In the genomic region with DNA sequence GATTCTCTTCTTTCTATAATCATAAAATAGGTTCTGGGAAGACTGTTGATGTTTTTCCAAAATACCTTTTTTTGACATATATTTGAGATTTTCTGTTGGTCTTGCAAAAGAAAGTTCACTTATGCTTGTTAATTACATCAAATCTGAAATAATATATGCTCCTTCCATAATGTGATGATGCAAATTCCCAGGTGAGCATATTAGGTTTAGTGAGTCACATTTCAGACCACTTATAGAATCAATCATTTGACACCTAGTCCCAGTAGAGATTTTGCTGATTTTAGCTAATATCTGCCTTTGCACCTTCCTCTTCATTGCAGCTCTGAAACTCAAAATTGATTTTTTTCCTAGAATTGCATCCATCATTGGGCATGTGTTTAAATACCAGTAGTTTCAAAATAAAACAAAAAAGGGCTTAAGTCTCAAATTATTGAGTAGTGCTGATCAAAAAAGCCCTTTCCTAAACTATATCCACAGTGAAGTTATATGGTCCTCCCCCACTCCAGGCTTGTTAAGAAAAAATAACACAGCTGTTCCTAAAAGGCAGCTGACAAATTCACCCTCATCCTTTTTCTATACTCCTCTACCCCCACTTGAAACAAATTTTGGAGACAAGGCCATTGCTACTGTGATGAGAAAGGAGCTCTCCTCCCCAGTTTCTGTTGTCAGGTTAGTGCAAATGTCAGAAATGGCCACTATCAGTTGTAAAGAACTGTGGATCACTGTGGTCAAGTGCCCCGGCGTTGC, we compare ENCODE assay signal across 19 cellular contexts. TPM values are rescaled to one million over a fixed set of nuclear protein-coding genes. Genes with fewer than 3 reads are reported as not detected.
A peak's percentile ranks its signal among the peaks of the same experiment; 100 is the strongest.
DNase-seq lines count a peak whose midpoint lies in the region; ATAC-seq and TF ChIP-seq lines count a peak whose summit lies in the region.
"Had no signal": no experiment of that assay in that cellular context is flagged by ENCODE, and none has a peak within 500 bp of the region (broad histone marks: within the 10 kb centered on the region; RNA-seq: fewer than 3 reads in every experiment).

No MANE protein-coding gene starts in this region.

- no peak for TF ChIP-seq EP300 in neural cell (conservative IDR thresholded peaks at IDR 0.05; ENCODE audit: poor library complexity, severe bottlenecking)

- no peak overlapping the region for H3K27ac ChIP-seq in neural cell (ENCODE audit: low read length)

- no peak overlapping the region for H2AFZ ChIP-seq in neural cell (ENCODE audit: low read depth, low read length)

- H3K4me2 ChIP-seq in neural cell (ENCODE audit: low read length): no peak overlapping the region

- H3K36me3 ChIP-seq in neural cell (ENCODE audit: insufficient read depth, low read length) (peaks cover 18% of the 10 kb centered on the region), mucosa of descending colon (ENCODE audit: low read depth) (no peaks in the 10 kb centered on the region)

- no peak for TF ChIP-seq RAD21 in neural cell (conservative IDR thresholded peaks at IDR 0.05)

- peaks cover 20% of the 10 kb centered on the region for H3K4me1 ChIP-seq in mucosa of descending colon (ENCODE audit: low read depth)
- H3K4me1 ChIP-seq: BE2C had no signal

- H3K9me3 Mint-ChIP-seq in activated naive CD8-positive, alpha-beta T cell (ENCODE audit: low read depth): no peaks in the 10 kb centered on the region
- no peaks in the 10 kb centered on the region for H3K9me3 Mint-ChIP-seq in activated naive CD8-positive, alpha-beta T cell treated with anti-CD3 and anti-CD28 coated beads, Interleukin-2, amount 50 U/mL, for 24 hours
- H3K9me3 Mint-ChIP-seq in activated T-helper 17 cell treated with anti-CD3 and anti-CD28 coated beads, Interleukin-2, amount 50 U/mL, for 72 hours: no peaks in the 10 kb centered on the region
- no peaks in the 10 kb centered on the region for H3K9me3 Mint-ChIP-seq in stimulated activated memory B cell treated with anti-CD40 and anti-IgM and Interleukin-4, amounts not matched to agents 10 μg/mL and 1 μg/mL and 100 μg/mL, for 72 hours
- H3K9me3 Mint-ChIP-seq: CD4-positive, CD25-positive, alpha-beta regulatory T cell had no signal

- no peak for ATAC-seq in activated naive CD8-positive, alpha-beta T cell treated with anti-CD3 and anti-CD28 coated beads, Interleukin-2, amount 50 U/mL, for 24 hours
- ATAC-seq in activated T-helper 17 cell treated with anti-CD3 and anti-CD28 coated beads, Interleukin-2, amount 50 U/mL, for 72 hours (replicated peaks): no peak
- no peak for ATAC-seq in stimulated activated memory B cell treated with anti-CD40 and anti-IgM and Interleukin-4, amounts not matched to agents 10 μg/mL and 1 μg/mL and 100 μg/mL, for 72 hours
- ATAC-seq in mucosa of descending colon: no peak
- ATAC-seq: Right ventricle myocardium inferior had no signal

- H3K4me3 ChIP-seq in neural cell (ENCODE audit: low read length): peak overlapping the region; percentile 3
- H3K4me3 ChIP-seq in mucosa of descending colon: no peak overlapping the region

- H3K4me3 Mint-ChIP-seq in activated naive CD8-positive, alpha-beta T cell: no peak overlapping the region
- H3K4me3 Mint-ChIP-seq in activated naive CD8-positive, alpha-beta T cell treated with anti-CD3 and anti-CD28 coated beads, Interleukin-2, amount 50 U/mL, for 24 hours: no peak overlapping the region
- no peak overlapping the region for H3K4me3 Mint-ChIP-seq in activated T-helper 17 cell treated with anti-CD3 and anti-CD28 coated beads, Interleukin-2, amount 50 U/mL, for 72 hours
- H3K4me3 Mint-ChIP-seq in stimulated activated memory B cell treated with anti-CD40 and anti-IgM and Interleukin-4, amounts not matched to agents 10 μg/mL and 1 μg/mL and 100 μg/mL, for 72 hours: no peak overlapping the region
- H3K4me3 Mint-ChIP-seq: CD4-positive, CD25-positive, alpha-beta regulatory T cell had no signal

- H3K4me1 Mint-ChIP-seq in activated naive CD8-positive, alpha-beta T cell (ENCODE audit: low read depth): peaks cover 45% of the 10 kb centered on the region
- H3K4me1 Mint-ChIP-seq in activated naive CD8-positive, alpha-beta T cell treated with anti-CD3 and anti-CD28 coated beads, Interleukin-2, amount 50 U/mL, for 24 hours: peaks cover 43% of the 10 kb centered on the region
- peaks cover 32% of the 10 kb centered on the region for H3K4me1 Mint-ChIP-seq in activated T-helper 17 cell treated with anti-CD3 and anti-CD28 coated beads, Interleukin-2, amount 50 U/mL, for 72 hours
- peaks cover 35% of the 10 kb centered on the region for H3K4me1 Mint-ChIP-seq in stimulated activated memory B cell treated with anti-CD40 and anti-IgM and Interleukin-4, amounts not matched to agents 10 μg/mL and 1 μg/mL and 100 μg/mL, for 72 hours

- H3K9me3 ChIP-seq in neural cell (ENCODE audit: low read length) (no peaks in the 10 kb centered on the region), mucosa of descending colon (no peaks in the 10 kb centered on the region)
- H3K9me3 ChIP-seq: BE2C had no signal

- intact Hi-C loops in mucosa of descending colon (cut with DNase I, micrococcal nuclease): no loop called here

- H3K27me3 Mint-ChIP-seq in activated naive CD8-positive, alpha-beta T cell: no peaks in the 10 kb centered on the region
- H3K27me3 Mint-ChIP-seq in activated naive CD8-positive, alpha-beta T cell treated with anti-CD3 and anti-CD28 coated beads, Interleukin-2, amount 50 U/mL, for 24 hours: no peaks in the 10 kb centered on the region
- no peaks in the 10 kb centered on the region for H3K27me3 Mint-ChIP-seq in activated T-helper 17 cell treated with anti-CD3 and anti-CD28 coated beads, Interleukin-2, amount 50 U/mL, for 72 hours
- H3K27me3 Mint-ChIP-seq in stimulated activated memory B cell treated with anti-CD40 and anti-IgM and Interleukin-4, amounts not matched to agents 10 μg/mL and 1 μg/mL and 100 μg/mL, for 72 hours: no peaks in the 10 kb centered on the region
- H3K27me3 Mint-ChIP-seq: CD4-positive, CD25-positive, alpha-beta regulatory T cell had no signal

- TF ChIP-seq CTCF in neural cell (IDR thresholded peaks at IDR 0.05; ENCODE audit: poor library complexity, severe bottlenecking): no peak
- no peak for TF ChIP-seq CTCF in mucosa of descending colon (IDR thresholded peaks at IDR 0.05)

- no peak for DNase-seq in activated naive CD8-positive, alpha-beta T cell treated with anti-CD3 and anti-CD28 coated beads, Interleukin-2, amount 50 U/mL, for 24 hours
- DNase-seq in mucosa of descending colon: no peak
- no peak for DNase-seq in activated CD4-positive, CD25-positive, alpha-beta regulatory T cell (lab: John Stamatoyannopoulos, UW)
- DNase-seq in NCI-H1436 (lab: John Stamatoyannopoulos, UW): no peak
- DNase-seq: BE2C; CD4-positive, CD25-positive, alpha-beta regulatory T cell; KBM-7; MV-4-11; NCI-H187; NCI-H2107; NCI-H510A; NCI-H748 treated with DMSO at 0.1 percent for 48 hours; NK-92 treated with Interleukin-12 subunit alpha and Interleukin-12 subunit beta, amount 100 ng/mL, for 24 hours had no signal

- H3K36me3 Mint-ChIP-seq in activated naive CD8-positive, alpha-beta T cell: peaks cover 14% of the 10 kb centered on the region
- H3K36me3 Mint-ChIP-seq in activated naive CD8-positive, alpha-beta T cell treated with anti-CD3 and anti-CD28 coated beads, Interleukin-2, amount 50 U/mL, for 24 hours (ENCODE audit: low read depth): peaks cover 44% of the 10 kb centered on the region
- peaks cover 93% of the 10 kb centered on the region for H3K36me3 Mint-ChIP-seq in activated T-helper 17 cell treated with anti-CD3 and anti-CD28 coated beads, Interleukin-2, amount 50 U/mL, for 72 hours (ENCODE audit: low read depth)
- peaks cover 84% of the 10 kb centered on the region for H3K36me3 Mint-ChIP-seq in stimulated activated memory B cell treated with anti-CD40 and anti-IgM and Interleukin-4, amounts not matched to agents 10 μg/mL and 1 μg/mL and 100 μg/mL, for 72 hours

- H3K9ac ChIP-seq in neural cell (ENCODE audit: low read length): no peak overlapping the region

- no peaks in the 10 kb centered on the region for H4K20me1 ChIP-seq in neural cell (ENCODE audit: insufficient read depth)

- no peaks in the 10 kb centered on the region for H3K9me2 ChIP-seq in neural cell (ENCODE audit: insufficient read depth, low read length)

- peak overlapping the region; percentile 9 for H3K27ac Mint-ChIP-seq in activated naive CD8-positive, alpha-beta T cell
- H3K27ac Mint-ChIP-seq in activated naive CD8-positive, alpha-beta T cell treated with anti-CD3 and anti-CD28 coated beads, Interleukin-2, amount 50 U/mL, for 24 hours: no peak overlapping the region
- H3K27ac Mint-ChIP-seq in activated T-helper 17 cell treated with anti-CD3 and anti-CD28 coated beads, Interleukin-2, amount 50 U/mL, for 72 hours: peak overlapping the region; percentile 22
- peak overlapping the region; percentile 21 for H3K27ac Mint-ChIP-seq in stimulated activated memory B cell treated with anti-CD40 and anti-IgM and Interleukin-4, amounts not matched to agents 10 μg/mL and 1 μg/mL and 100 μg/mL, for 72 hours

- H3F3A ChIP-seq in neural cell (ENCODE audit: insufficient read depth, low read length, poor library complexity, severe bottlenecking): no peaks in the 10 kb centered on the region

- H3K27me3 ChIP-seq in neural cell (ENCODE audit: insufficient read depth, low read depth, low read length): no peaks in the 10 kb centered on the region
- H3K27me3 ChIP-seq: BE2C had no signal

- H3K79me2 ChIP-seq in neural cell (replicated peaks; ENCODE audit: insufficient read depth, low read length): peaks cover 13% of the 10 kb centered on the region

TF ChIP-seq in neural cell, 6 proteins besides CTCF, POLR2A, EP300 and RAD21:
- TF ChIP-seq POLR2AphosphoS5 (IDR thresholded peaks at IDR 0.05): peak; percentile 53
- no peak for TF ChIP-seq TAF1 (IDR thresholded peaks at IDR 0.05; ENCODE audit: low read depth)

RNA-seq across cellular contexts. Expression of a gene that starts 37.1 kb away (rescaled TPM):
- 1 to 10 TPM in 1 of 2 donors, under 1 TPM in 1; 0.45 to 1.5 TPM for total RNA-seq in activated T-helper 17 cell treated with anti-CD3 and anti-CD28 coated beads, Interleukin-2, amount 50 U/mL, for 72 hours
- polyA plus RNA-seq in neural cell: 0.86 TPM in 1 of 2 replicates, not detected in the other
- 0.24 TPM in 1 of 2 replicates, not detected in the other for polyA minus RNA-seq in neural cell
- total RNA-seq in mucosa of descending colon: 10 to 100 TPM in 1 of 3 donors, 1 to 10 TPM in 2; 1.3 to 13.0 (median 2.3) TPM
- total RNA-seq: H4 had no signal

RNA-seq across cellular contexts. Expression of a gene that starts 55.0 kb away (rescaled TPM):
- 10 to 100 TPM; 61.2 to 65.2 TPM for total RNA-seq in activated T-helper 17 cell treated with anti-CD3 and anti-CD28 coated beads, Interleukin-2, amount 50 U/mL, for 72 hours
- polyA plus RNA-seq in neural cell: 66.0 and 78.8 TPM in 2 replicates
- polyA minus RNA-seq in neural cell: 67.4 and 71.7 TPM in 2 replicates
- 10 to 100 TPM; 56.2 to 76.4 (median 70.5) TPM for total RNA-seq in mucosa of descending colon
